ENCODE assay signal across 19 cellular contexts in genomic region chr9:135251996-135252760, GRCh38.
DNase-seq lines count a peak whose midpoint lies in the region; ATAC-seq, FAIRE-seq and TF ChIP-seq lines count a peak whose summit lies in the region.
"Had no signal": no experiment of that assay in that cellular context is flagged by ENCODE, and none has a peak within 500 bp of the region (broad histone marks: within the 10 kb centered on the region; RNA-seq: fewer than 3 reads in every experiment).

No MANE protein-coding gene starts in this region.

- intact Hi-C loops in kidney (cut with DNase I) (no loop called here), posterior vena cava (cut with DNase I) (no loop called here)

- ATAC-seq in DND-41 (ENCODE audit: insufficient read depth, low read depth) = no peak
- no peak for ATAC-seq in GM18517 (IDR thresholded peaks at IDR 0.05; ENCODE audit: unreplicated experiment)
- ATAC-seq: CD8-positive, alpha-beta T cell had no signal

- no peaks in the 10 kb centered on the region for H4K20me1 ChIP-seq in DND-41 (ENCODE audit: insufficient read depth, low read length)

- no peaks in the 10 kb centered on the region for H3K4me1 ChIP-seq in DND-41 (ENCODE audit: insufficient read depth, low read length)
- no peaks in the 10 kb centered on the region for H3K4me1 ChIP-seq in kidney (ENCODE audit: control insufficient read depth in 1 of 2, insufficient read depth in 1 of 2, low read depth in 1 of 2, low read length in 2 of 2)
- H3K4me1 ChIP-seq: SJSA1 had no signal

- H2AFZ ChIP-seq in DND-41 (ENCODE audit: low read depth, low read length) = no peak overlapping the region
- H2AFZ ChIP-seq: GM23248 had no signal

- no peaks in the 10 kb centered on the region for H3K79me2 ChIP-seq in DND-41 (ENCODE audit: insufficient read depth, low read length)

- H3K27ac ChIP-seq in DND-41 (ENCODE audit: low read length) (no peak overlapping the region), WERI-Rb-1 (no peak overlapping the region), kidney (ENCODE audit: low read depth in 2 of 2, low read length in 2 of 2) (no peak overlapping the region)
- H3K27ac ChIP-seq: GM23248, SJSA1 had no signal

- FAIRE-seq in kidney (lab: Jason Lieb, UNC) = no peak
- FAIRE-seq: D721Med had no signal

- TF ChIP-seq CTCF in DND-41 (IDR thresholded peaks at IDR 0.05; ENCODE audit: borderline replicate concordance, extremely low read depth, low read length, poor library complexity, severe bottlenecking) = peak; percentile 6
- TF ChIP-seq CTCF in WERI-Rb-1 (IDR thresholded peaks at IDR 0.05; ENCODE audit: low read depth, low read length) = peak; percentile 30; the same call in 1 of the 2 replicates
- no peak for TF ChIP-seq CTCF in kidney (IDR thresholded peaks at IDR 0.05; ENCODE audit: borderline replicate concordance, extremely low read depth, insufficient read depth)

- H3K9ac ChIP-seq in DND-41 (ENCODE audit: low read depth, low read length) (no peak overlapping the region), kidney (ENCODE audit: low read length in 2 of 2) (no peak overlapping the region)
- H3K9ac ChIP-seq: GM23248 had no signal

- H3K4me3 ChIP-seq in DND-41 (ENCODE audit: low read depth in 1 of 2, low read length in 2 of 2) (no peak overlapping the region), WERI-Rb-1 (ENCODE audit: low read depth, low read length) (no peak overlapping the region), kidney (ENCODE audit: low read length in 2 of 2) (no peak overlapping the region)
- H3K4me3 ChIP-seq: GM23248, SJSA1 had no signal

- DNase-seq in DND-41 (no peak), WERI-Rb-1 (no peak), kidney (peak; percentile 48), posterior vena cava (ENCODE audit: low spot score) (peak; percentile 59), NOMO-1 (lab: John Stamatoyannopoulos, UW; ENCODE audit: unreplicated experiment in 2 of 2) (no peak), SW480 (ENCODE audit: low spot score) (no peak)
- no peak for DNase-seq in activated CD8-positive, alpha-beta memory T cell treated with anti-CD3 and anti-CD28 coated beads for 24 hours
- DNase-seq: ACHN, GF-D8, HFFc6, KBM-7, NCI-H1092 treated with DMSO at 0.1 percent for 48 hours, NCI-H1930, NCI-H2171 treated with DMSO at 0.1 percent for 48 hours had no signal

- H3K27me3 ChIP-seq in DND-41 (ENCODE audit: insufficient read depth, low read length, poor library complexity) (no peaks in the 10 kb centered on the region), WERI-Rb-1 (ENCODE audit: insufficient read depth, low read depth, severe bottlenecking) (no peaks in the 10 kb centered on the region)
- H3K27me3 ChIP-seq: SJSA1 had no signal

- H3K9me3 ChIP-seq in DND-41 (ENCODE audit: insufficient read depth, low read length, severe bottlenecking) = no peaks in the 10 kb centered on the region
- H3K9me3 ChIP-seq in WERI-Rb-1 (ENCODE audit: severe bottlenecking) = no peaks in the 10 kb centered on the region
- H3K9me3 ChIP-seq in kidney (ENCODE audit: control insufficient read depth in 1 of 2, low read length in 2 of 2) = no peaks in the 10 kb centered on the region
- H3K9me3 ChIP-seq: SJSA1 had no signal

- H3K4me2 ChIP-seq in DND-41 (ENCODE audit: insufficient read depth, low read length) = no peak overlapping the region

- H3K36me3 ChIP-seq in DND-41 (ENCODE audit: insufficient read depth, low read length) (no peaks in the 10 kb centered on the region), WERI-Rb-1 (no peaks in the 10 kb centered on the region), kidney (ENCODE audit: control insufficient read depth in 1 of 2, insufficient read depth in 2 of 2, low read length in 2 of 2) (no peaks in the 10 kb centered on the region)
- H3K36me3 ChIP-seq: SJSA1 had no signal

Comparison
In these comparisons a context has a peak if more than half of its experiments do, and no peak if none do; other contexts are left out.
1. DNase-seq: peak in kidney (single experiment) and posterior vena cava (single experiment); none in DND-41 (single experiment), WERI-Rb-1 (single experiment), NOMO-1 (0 of 2), activated CD8-positive, alpha-beta memory T cell treated with anti-CD3 and anti-CD28 coated beads for 24 hours (single experiment) and SW480 (single experiment).